ENCODE assay signal across 1 cellular context in genomic region chr20:62962221-62962879, GRCh38.
TF ChIP-seq lines count a peak whose summit lies in the region.

No MANE protein-coding gene starts in this region.

TF ChIP-seq in WTC11, 78 proteins besides CTCF, POLR2A, EP300 and RAD21 (continued from another document):
- no peak for TF ChIP-seq FOXP4 (CRISPR knock-in tag; IDR thresholded peaks at IDR 0.05)
- no peak for TF ChIP-seq TEAD1 (CRISPR knock-in tag; IDR thresholded peaks at IDR 0.05)
- TF ChIP-seq ATF6 (CRISPR knock-in tag; IDR thresholded peaks at IDR 0.05), result no peak
- no peak for TF ChIP-seq ZBTB21 (CRISPR knock-in tag; IDR thresholded peaks at IDR 0.05; ENCODE audit: borderline replicate concordance)
- TF ChIP-seq ZNF512 (CRISPR knock-in tag; IDR thresholded peaks at IDR 0.05; ENCODE audit: borderline replicate concordance), result no peak
